In the genomic region with DNA sequence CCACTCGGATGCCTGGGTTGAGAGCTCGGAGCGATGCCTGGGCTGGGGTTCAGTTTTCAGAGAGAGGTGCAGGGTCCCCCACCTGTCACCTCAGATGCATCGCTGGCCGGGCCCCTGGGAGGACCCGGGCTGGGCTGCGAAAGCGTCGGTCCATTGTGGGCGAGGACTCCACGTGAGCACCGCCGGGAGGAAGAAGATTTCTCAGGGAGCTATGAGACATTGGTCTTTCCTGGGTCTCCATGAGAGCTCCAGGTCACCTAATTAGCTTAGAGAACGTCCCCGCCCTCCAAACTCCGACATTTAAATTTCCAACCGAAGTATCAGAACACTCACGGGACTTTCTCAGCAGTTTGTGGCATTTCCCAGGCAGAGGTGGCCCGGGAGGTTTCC, we compare ENCODE assay signal across 13 cellular contexts. TPM values are rescaled to one million over a fixed set of nuclear protein-coding genes. Genes with fewer than 3 reads are reported as not detected.
A peak's percentile ranks its signal among the peaks of the same experiment; 100 is the strongest.
DNase-seq lines count a peak whose midpoint lies in the region; ATAC-seq and TF ChIP-seq lines count a peak whose summit lies in the region.
"Had no signal": no experiment of that assay in that cellular context is flagged by ENCODE, and none has a peak within 500 bp of the region (broad histone marks: within the 10 kb centered on the region; RNA-seq: fewer than 3 reads in every experiment).

No MANE protein-coding gene starts in this region.

- H3K4me3 ChIP-seq in left ventricle myocardium inferior (peak overlapping the region; percentile 53), right cardiac atrium (ENCODE audit: low read length) (no peak overlapping the region), ectodermal cell (ENCODE audit: insufficient read depth, low read depth, low read length) (peak overlapping the region; percentile 50), uterus (peak overlapping the region in 1 of 2 donors; percentile 4)
- no peak overlapping the region for H3K4me3 ChIP-seq in naive thymus-derived CD4-positive, alpha-beta T cell (ENCODE audit: low read length)

- peaks cover 8 to 18% (median 9%) of the 10 kb centered on the region in 7 donors for H3K4me1 Mint-ChIP-seq in naive thymus-derived CD4-positive, alpha-beta T cell
- peaks cover 17% of the 10 kb centered on the region for H3K4me1 Mint-ChIP-seq in CD14-positive monocyte

- peak overlapping the region in 3 of 9 donors; percentile 25 to 65 (median 56) for H3K27ac Mint-ChIP-seq in naive thymus-derived CD4-positive, alpha-beta T cell
- no peak overlapping the region for H3K27ac Mint-ChIP-seq in CD14-positive monocyte

- no peak for TF ChIP-seq CTCF in left ventricle myocardium inferior (IDR thresholded peaks at IDR 0.05; ENCODE audit: borderline replicate concordance)
- TF ChIP-seq CTCF in uterus (IDR thresholded peaks at IDR 0.05) = no peak
- no peak for TF ChIP-seq CTCF in CD14-positive monocyte (IDR thresholded peaks at IDR 0.05)

- intact Hi-C loops in left ventricle myocardium inferior (cut with micrococcal nuclease) (no loop called here), right cardiac atrium (cut with DNase I) (no loop called here), uterus (cut with DNase I; ENCODE audit: low total_unique reads) (no loop called here), CD14-positive monocyte (cut with micrococcal nuclease) (no loop called here)
- intact Hi-C loops in naive thymus-derived CD4-positive, alpha-beta T cell (cut with micrococcal nuclease) = no loop called here

- no peaks in the 10 kb centered on the region for H3K9me3 ChIP-seq in left ventricle myocardium inferior (replicated peaks)
- no peaks in the 10 kb centered on the region for H3K9me3 ChIP-seq in right cardiac atrium (ENCODE audit: control insufficient read depth, low read length)
- no peaks in the 10 kb centered on the region for H3K9me3 ChIP-seq in ectodermal cell (ENCODE audit: control insufficient read depth, low read length)
- H3K9me3 ChIP-seq in naive thymus-derived CD4-positive, alpha-beta T cell (ENCODE audit: control insufficient read depth in 2 of 3, low read length in 3 of 3) = no peaks in the 10 kb centered on the region
- H3K9me3 ChIP-seq in uterus = no peaks in the 10 kb centered on the region

- DNase-seq in left ventricle myocardium inferior = no peak
- DNase-seq in right cardiac atrium = no peak
- no peak for DNase-seq in naive thymus-derived CD4-positive, alpha-beta T cell
- DNase-seq in uterus = no peak
- DNase-seq in CD14-positive monocyte (ENCODE audit: low spot score) = no peak
- no peak for DNase-seq in middle frontal gyrus (ENCODE audit: extremely low spot score, low spot score)
- DNase-seq: NCI-H2081 treated with DMSO at 0.1 percent for 48 hours, small intestine had no signal

- peak overlapping the region in 9 of 10 donors; percentile 32 to 61 (median 50) for H3K4me3 Mint-ChIP-seq in naive thymus-derived CD4-positive, alpha-beta T cell
- peak overlapping the region in 1 of 2 donors; percentile 76 for H3K4me3 Mint-ChIP-seq in CD14-positive monocyte

- H3K27me3 Mint-ChIP-seq in naive thymus-derived CD4-positive, alpha-beta T cell = peaks cover 12 to 37% (median 23%) of the 10 kb centered on the region in 5 donors
- peaks cover 57 to 59% (median 59%) of the 10 kb centered on the region in 3 donors for H3K27me3 Mint-ChIP-seq in CD14-positive monocyte (ENCODE audit: low read depth in 3 of 3)

- H3K4me1 ChIP-seq in left ventricle myocardium inferior (peaks cover 10% of the 10 kb centered on the region), right cardiac atrium (ENCODE audit: control insufficient read depth, insufficient read depth, low read length) (no peaks in the 10 kb centered on the region), ectodermal cell (ENCODE audit: control insufficient read depth, insufficient read depth, low read length) (peaks cover 3% of the 10 kb centered on the region), uterus (no peaks in the 10 kb centered on the region)
- H3K4me1 ChIP-seq in naive thymus-derived CD4-positive, alpha-beta T cell (ENCODE audit: control insufficient read depth in 2 of 2, insufficient read depth in 2 of 2, low read length in 2 of 2) = no peaks in the 10 kb centered on the region

- peaks cover 0 to 3% (median 0%) of the 10 kb centered on the region in 11 donors for H3K9me3 Mint-ChIP-seq in naive thymus-derived CD4-positive, alpha-beta T cell
- H3K9me3 Mint-ChIP-seq in CD14-positive monocyte = peaks cover 0 to 15% (median 7%) of the 10 kb centered on the region in 7 donors
- H3K9me3 Mint-ChIP-seq: activated naive CD4-positive, alpha-beta T cell treated with anti-CD3 and anti-CD28 coated beads, Interleukin-2, amount 50 U/mL, for 72 hours had no signal

- peaks cover 33% of the 10 kb centered on the region for H3K27me3 ChIP-seq in left ventricle myocardium inferior (ENCODE audit: low read depth)
- H3K27me3 ChIP-seq in right cardiac atrium (ENCODE audit: control insufficient read depth, insufficient read depth) = no peaks in the 10 kb centered on the region
- H3K27me3 ChIP-seq in ectodermal cell (ENCODE audit: control insufficient read depth, insufficient read depth, low read length, poor library complexity, severe bottlenecking) = peaks cover 38% of the 10 kb centered on the region
- H3K27me3 ChIP-seq in naive thymus-derived CD4-positive, alpha-beta T cell (ENCODE audit: control insufficient read depth in 2 of 2, insufficient read depth in 2 of 2, low read length in 2 of 2) = no peaks in the 10 kb centered on the region
- no peaks in the 10 kb centered on the region for H3K27me3 ChIP-seq in uterus

- WGBS in right cardiac atrium = 37% methylated on average over 19 of the region's 19 CpGs
- WGBS in ectodermal cell, 2 experiments = 3 to 5% methylated on average over 19 of the region's 19 CpGs

- no peak for TF ChIP-seq POLR2A in uterus (IDR thresholded peaks at IDR 0.05)

- H3K36me3 Mint-ChIP-seq in naive thymus-derived CD4-positive, alpha-beta T cell = peaks cover 0 to 5% (median 3%) of the 10 kb centered on the region in 5 donors
- peaks cover 0 to 11% of the 10 kb centered on the region in 2 donors for H3K36me3 Mint-ChIP-seq in CD14-positive monocyte

- H3K27ac ChIP-seq in left ventricle myocardium inferior (replicated peaks) (peak overlapping the region; percentile 32), right cardiac atrium (ENCODE audit: low read length) (no peak overlapping the region), ectodermal cell (ENCODE audit: insufficient read depth, low read depth, low read length, poor library complexity, severe bottlenecking) (no peak overlapping the region), uterus (peak overlapping the region; percentile 27 to 63)
- H3K27ac ChIP-seq in naive thymus-derived CD4-positive, alpha-beta T cell (ENCODE audit: low read depth, low read length) = no peak overlapping the region
- H3K27ac ChIP-seq: RWPE1 had no signal

- POLR2A ChIA-PET in naive thymus-derived CD4-positive, alpha-beta T cell (lab: Charles Lee) = no interaction called here

- no peaks in the 10 kb centered on the region for H3K36me3 ChIP-seq in left ventricle myocardium inferior
- no peaks in the 10 kb centered on the region for H3K36me3 ChIP-seq in ectodermal cell (ENCODE audit: control insufficient read depth, insufficient read depth, low read length)
- H3K36me3 ChIP-seq in naive thymus-derived CD4-positive, alpha-beta T cell (ENCODE audit: control insufficient read depth in 2 of 3, insufficient read depth in 3 of 3, low read length in 3 of 3) = no peaks in the 10 kb centered on the region
- H3K36me3 ChIP-seq in uterus = no peaks in the 10 kb centered on the region

- ATAC-seq in right cardiac atrium = no peak
- no peak for ATAC-seq in naive thymus-derived CD4-positive, alpha-beta T cell
- no peak for ATAC-seq in GM19035 (IDR thresholded peaks at IDR 0.05; ENCODE audit: unreplicated experiment)
- ATAC-seq: activated naive CD4-positive, alpha-beta T cell treated with anti-CD3 and anti-CD28 coated beads, Interleukin-2, amount 50 U/mL, for 72 hours; left lobe of liver had no signal

- CTCF ChIA-PET in naive thymus-derived CD4-positive, alpha-beta T cell (lab: Charles Lee) = no interaction called here

RNA-seq across cellular contexts. Expression of a gene that starts 2.2 kb away (rescaled TPM):
- 0.60 TPM for total RNA-seq in left ventricle myocardium inferior
- 1 to 10 TPM; 1.5 to 1.9 (median 1.7) TPM for total RNA-seq in right cardiac atrium
- polyA plus RNA-seq in right cardiac atrium = 1.3 TPM
- polyA plus RNA-seq in ectodermal cell (2013, experiment 1 of 4) = 22.6 TPM
- polyA plus RNA-seq in ectodermal cell (2013, experiment 2 of 4) = 25.2 TPM
- 17.9 TPM for polyA plus RNA-seq in ectodermal cell (2013, experiment 3 of 4)
- polyA plus RNA-seq in ectodermal cell (2013, experiment 4 of 4) = 21.2 TPM
- total RNA-seq in naive thymus-derived CD4-positive, alpha-beta T cell = 10 to 100 TPM; 12.1 to 36.3 (median 20.5) TPM
- 10 to 100 TPM; 21.0 to 29.0 TPM for polyA plus RNA-seq in naive thymus-derived CD4-positive, alpha-beta T cell
- total RNA-seq in uterus = 10 to 100 TPM in 1 of 4 donors, 1 to 10 TPM in 3; 4.4 to 11.8 (median 7.9) TPM
- not detected for polyA plus RNA-seq in CD14-positive monocyte

Comparison
In these comparisons a context has a peak if more than half of its experiments do, and no peak if none do; other contexts are left out.
1. H3K27ac ChIP-seq: peak in left ventricle myocardium inferior (single experiment) and uterus (2 of 2); none in right cardiac atrium (single experiment), ectodermal cell (single experiment) and naive thymus-derived CD4-positive, alpha-beta T cell (single experiment).
2. H3K4me3 ChIP-seq: peak in left ventricle myocardium inferior (single experiment) and ectodermal cell (single experiment); none in right cardiac atrium (single experiment) and naive thymus-derived CD4-positive, alpha-beta T cell (single experiment).